18 cellular contexts compared by ENCODE assay signal in the genomic region with DNA sequence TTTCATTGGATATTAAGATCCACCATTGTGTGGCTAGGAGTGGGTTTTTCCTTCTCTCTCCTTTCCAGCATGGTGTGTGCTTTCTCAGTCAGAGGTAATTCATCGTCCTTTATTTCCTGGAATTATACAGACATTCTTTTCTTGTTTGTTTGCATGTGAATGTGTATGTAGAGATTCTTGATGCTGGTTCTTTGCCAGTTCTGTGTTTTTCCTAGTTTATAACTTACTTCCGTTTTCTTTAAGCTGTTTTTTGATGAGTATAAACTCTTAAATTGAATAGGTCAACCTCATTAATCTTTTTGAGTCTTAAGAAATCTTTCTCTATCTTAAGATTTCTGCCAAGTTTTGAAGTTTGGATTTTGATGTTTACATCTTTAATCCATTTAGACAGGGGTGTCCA. TPM values are rescaled to one million over a fixed set of nuclear protein-coding genes. Genes with fewer than 3 reads are reported as not detected.
DNase-seq lines count a peak whose midpoint lies in the region; ATAC-seq and TF ChIP-seq lines count a peak whose summit lies in the region.
"Had no signal": no experiment of that assay in that cellular context is flagged by ENCODE, and none has a peak within 500 bp of the region (broad histone marks: within the 10 kb centered on the region; RNA-seq: fewer than 3 reads in every experiment).

No MANE protein-coding gene starts in this region.

- DNase-seq in left ventricle myocardium inferior (no peak), Right ventricle myocardium superior (no peak), immature natural killer cell (no peak), vagina (ENCODE audit: extremely low spot score in 2 of 2) (no peak), GM23338 (ENCODE audit: low spot score) (no peak)
- DNase-seq: AML-193, DMS79, HFFc6, KBM-7, NCI-H1436, NCI-H1930, NCI-H345, NCI-H524 treated with DMSO at 0.1 percent for 48 hours, SHP77 treated with DMSO at 0.1 percent for 48 hours had no signal

- H3K4me3 Mint-ChIP-seq in immature natural killer cell = peak overlapping the region in 2 of 5 donors; percentile 14 to 28
- no peak overlapping the region for H3K4me3 Mint-ChIP-seq in GM23338
- H3K4me3 Mint-ChIP-seq: HFFc6 had no signal

- no peak overlapping the region for H3K4me2 ChIP-seq in GM23338

- H3K9me3 Mint-ChIP-seq in immature natural killer cell (no peaks in the 10 kb centered on the region), GM23338 (no peaks in the 10 kb centered on the region)

- H3K27ac Mint-ChIP-seq in immature natural killer cell = peak overlapping the region; percentile 22 to 69 (median 48)
- H3K27ac Mint-ChIP-seq in GM23338 = no peak overlapping the region
- H3K27ac Mint-ChIP-seq: HFFc6 had no signal

- peaks cover 0 to 7% (median 0%) of the 10 kb centered on the region in 3 donors for H3K27me3 Mint-ChIP-seq in immature natural killer cell (ENCODE audit: low read depth in 3 of 3)
- H3K27me3 Mint-ChIP-seq in GM23338 (ENCODE audit: insufficient read depth, low read depth, poor library complexity) = peaks cover 6% of the 10 kb centered on the region

- peak overlapping the region; percentile 9 for H3K27ac ChIP-seq in left ventricle myocardium inferior (replicated peaks)
- H3K27ac ChIP-seq in neutrophil = peak overlapping the region; percentile 25
- H3K27ac ChIP-seq in vagina = peak overlapping the region; percentile 30
- no peak overlapping the region for H3K27ac ChIP-seq in GM23338 (ENCODE audit: low read depth)
- H3K27ac ChIP-seq: 22Rv1 had no signal

- H3K27me3 ChIP-seq in left ventricle myocardium inferior (ENCODE audit: low read depth) = no peaks in the 10 kb centered on the region
- peaks cover 13% of the 10 kb centered on the region for H3K27me3 ChIP-seq in neutrophil
- no peaks in the 10 kb centered on the region for H3K27me3 ChIP-seq in vagina
- no peaks in the 10 kb centered on the region for H3K27me3 ChIP-seq in GM23338 (ENCODE audit: insufficient read depth)

- H3K4me3 ChIP-seq in left ventricle myocardium inferior (no peak overlapping the region), neutrophil (ENCODE audit: low read depth in 1 of 2, low read length in 1 of 2) (no peak overlapping the region), vagina (no peak overlapping the region), GM23338 (no peak overlapping the region)

- peaks cover 80% of the 10 kb centered on the region for H3K4me1 ChIP-seq in left ventricle myocardium inferior
- H3K4me1 ChIP-seq in neutrophil (ENCODE audit: control insufficient read depth in 1 of 2, insufficient read depth in 1 of 2, low read depth in 1 of 2, low read length in 1 of 2) = peaks cover 7 to 37% of the 10 kb centered on the region in 2 experiments
- peaks cover 53% of the 10 kb centered on the region for H3K4me1 ChIP-seq in vagina
- H3K4me1 ChIP-seq in GM23338 (ENCODE audit: insufficient read depth) = no peaks in the 10 kb centered on the region

- no peaks in the 10 kb centered on the region for H3K9me2 ChIP-seq in GM23338 (ENCODE audit: insufficient read depth)

- no peak for TF ChIP-seq CTCF in left ventricle myocardium inferior (IDR thresholded peaks at IDR 0.05; ENCODE audit: borderline replicate concordance)
- TF ChIP-seq CTCF in neutrophil (IDR thresholded peaks at IDR 0.05) = no peak
- no peak for TF ChIP-seq CTCF in vagina (IDR thresholded peaks at IDR 0.05)
- no peak for TF ChIP-seq CTCF in GM23338 (conservative IDR thresholded peaks at IDR 0.05; ENCODE audit: low read depth in 2 of 2)

- H4K20me1 ChIP-seq in GM23338 (replicated peaks; ENCODE audit: insufficient read depth) = peaks cover 28% of the 10 kb centered on the region

- H3K36me3 Mint-ChIP-seq in immature natural killer cell (peaks cover 15 to 27% (median 24%) of the 10 kb centered on the region in 3 donors), GM23338 (ENCODE audit: low read depth) (peaks cover 28% of the 10 kb centered on the region)

- peaks cover 18% of the 10 kb centered on the region for H3K36me3 ChIP-seq in left ventricle myocardium inferior
- peaks cover 67% of the 10 kb centered on the region for H3K36me3 ChIP-seq in neutrophil
- H3K36me3 ChIP-seq in vagina = peaks cover 0 to 19% of the 10 kb centered on the region in 2 donors
- no peaks in the 10 kb centered on the region for H3K36me3 ChIP-seq in GM23338 (ENCODE audit: insufficient read depth)

- intact Hi-C loops in left ventricle myocardium inferior (cut with micrococcal nuclease) = no loop called here
- intact Hi-C loops in Right ventricle myocardium superior (cut with DNase I) = no loop called here
- intact Hi-C loops in vagina (cut with DNase I) = no loop called here

- H2AFZ ChIP-seq in GM23338 = no peak overlapping the region

- H3F3A ChIP-seq in GM23338 (replicated peaks; ENCODE audit: low read depth) = no peaks in the 10 kb centered on the region

- H3K4me1 Mint-ChIP-seq in immature natural killer cell (peaks cover 57 to 83% of the 10 kb centered on the region in 2 donors), GM23338 (peaks cover 29% of the 10 kb centered on the region)

- ATAC-seq in Right ventricle myocardium superior (ENCODE audit: poor library complexity) (no peak), GM19328 (IDR thresholded peaks at IDR 0.05; ENCODE audit: unreplicated experiment) (no peak), GM19395 (IDR thresholded peaks at IDR 0.05; ENCODE audit: unreplicated experiment) (no peak), GM23338 (no peak)

- H3K9me3 ChIP-seq in left ventricle myocardium inferior (replicated peaks) = no peaks in the 10 kb centered on the region
- H3K9me3 ChIP-seq in neutrophil = no peaks in the 10 kb centered on the region
- no peaks in the 10 kb centered on the region for H3K9me3 ChIP-seq in vagina

- H3K79me2 ChIP-seq in GM23338 (replicated peaks; ENCODE audit: insufficient read depth) = peaks cover 59% of the 10 kb centered on the region

- TF ChIP-seq POLR2A in vagina (IDR thresholded peaks at IDR 0.05) = no peak

TF ChIP-seq in GM23338, 12 proteins besides CTCF, POLR2A, EP300 and RAD21 (continues in another document):
- TF ChIP-seq ETS1 (IDR thresholded peaks at IDR 0.05) (no peak), JUNB (IDR thresholded peaks at IDR 0.05; ENCODE audit: unreplicated experiment) (no peak)

RNA-seq across cellular contexts. Expression of gene IGF2R, which starts 38.7 kb away (rescaled TPM):
- 66.8 TPM for total RNA-seq in left ventricle myocardium inferior
- total RNA-seq in Right ventricle myocardium superior = 68.4 TPM
- 10 to 100 TPM; 17.2 to 54.9 (median 21.4) TPM for polyA plus RNA-seq in immature natural killer cell
- 73.4 TPM for total RNA-seq in vagina
- 76.4 and 80.4 TPM in 2 replicates for total RNA-seq in GM23338 (2014; rRNA removed; shearing (Covaris generic))
- polyA plus RNA-seq in GM23338 (2016; fragmentation: Nextera tagmentation; extraction: Ambion mirVana) = 11.7 and 12.5 TPM in 2 replicates
